ENCODE assay signal across 14 cellular contexts in the genomic region with DNA sequence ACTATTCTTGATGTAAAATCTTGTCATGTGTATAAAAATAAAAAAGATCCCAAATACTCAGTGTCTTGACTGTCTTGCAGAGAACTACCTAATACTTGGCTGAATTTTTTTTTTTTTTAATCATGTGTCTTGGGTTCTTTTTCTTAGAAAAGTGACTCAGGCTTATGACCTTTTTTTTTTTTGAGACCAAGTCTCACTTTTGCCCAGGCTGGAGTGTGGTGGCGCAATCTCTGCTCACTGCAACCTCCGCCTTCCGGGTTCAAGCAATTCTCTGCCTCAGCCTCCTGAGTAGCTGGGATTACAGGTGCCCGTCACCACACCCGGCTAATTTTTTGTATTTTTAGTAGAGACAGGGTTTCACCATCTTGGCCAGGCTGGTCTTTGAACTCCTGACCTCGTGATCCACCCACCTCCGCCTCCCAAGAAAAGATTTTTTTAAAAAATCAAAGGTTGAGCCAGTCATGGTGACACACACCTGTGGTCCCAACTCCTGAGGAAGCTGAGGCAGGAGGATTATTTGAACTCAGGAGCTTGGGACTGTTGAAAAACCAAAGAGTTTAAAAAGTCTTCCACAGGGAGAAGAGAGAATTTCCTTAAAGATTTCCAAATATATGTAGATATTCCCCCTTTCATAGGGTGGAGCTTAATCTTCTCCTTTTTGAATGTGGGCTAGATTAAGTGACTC. TPM values are rescaled to one million over a fixed set of nuclear protein-coding genes. Genes with fewer than 3 reads are reported as not detected.
A peak's percentile ranks its signal among the peaks of the same experiment; 100 is the strongest.
DNase-seq lines count a peak whose midpoint lies in the region; ATAC-seq and TF ChIP-seq lines count a peak whose summit lies in the region.
"Had no signal": no experiment of that assay in that cellular context is flagged by ENCODE, and none has a peak within 500 bp of the region (broad histone marks: within the 10 kb centered on the region; RNA-seq: fewer than 3 reads in every experiment).

No MANE protein-coding gene starts in this region.

- H3K27me3 ChIP-seq in osteoblast (ENCODE audit: insufficient read depth, low read length) = no peaks in the 10 kb centered on the region
- H3K27me3 ChIP-seq: heart left ventricle had no signal

- peaks cover 3% of the 10 kb centered on the region for H4K20me1 ChIP-seq in osteoblast (ENCODE audit: insufficient read depth, low read length)

- H3K27me3 Mint-ChIP-seq in activated CD8-positive, alpha-beta memory T cell treated with anti-CD3 and anti-CD28 coated beads, Interleukin-2, amount 10 ng/mL, durations not matched to agents 7 days and 5 days = no peaks in the 10 kb centered on the region
- no peaks in the 10 kb centered on the region for H3K27me3 Mint-ChIP-seq in activated naive CD8-positive, alpha-beta T cell treated with anti-CD3 and anti-CD28 coated beads, Interleukin-2, amount 50 U/mL, for 24 hours

- H3K36me3 Mint-ChIP-seq in activated CD8-positive, alpha-beta memory T cell treated with anti-CD3 and anti-CD28 coated beads, Interleukin-2, amount 10 ng/mL, durations not matched to agents 7 days and 5 days = peaks cover 75% of the 10 kb centered on the region
- peaks cover 88% of the 10 kb centered on the region for H3K36me3 Mint-ChIP-seq in activated naive CD8-positive, alpha-beta T cell treated with anti-CD3 and anti-CD28 coated beads, Interleukin-2, amount 50 U/mL, for 24 hours (ENCODE audit: low read depth)

- peaks cover 26% of the 10 kb centered on the region for H3K79me2 ChIP-seq in osteoblast (ENCODE audit: insufficient read depth, low read length)

- peaks cover 48% of the 10 kb centered on the region for H3K4me1 Mint-ChIP-seq in activated CD8-positive, alpha-beta memory T cell treated with anti-CD3 and anti-CD28 coated beads, Interleukin-2, amount 10 ng/mL, durations not matched to agents 7 days and 5 days
- peaks cover 57% of the 10 kb centered on the region for H3K4me1 Mint-ChIP-seq in activated naive CD8-positive, alpha-beta T cell treated with anti-CD3 and anti-CD28 coated beads, Interleukin-2, amount 50 U/mL, for 24 hours

- peaks cover 96% of the 10 kb centered on the region for H3K36me3 ChIP-seq in osteoblast (ENCODE audit: insufficient read depth, low read length)

- H3K4me1 ChIP-seq in osteoblast (ENCODE audit: insufficient read depth, low read length) = no peaks in the 10 kb centered on the region
- H3K4me1 ChIP-seq: HAP-1, heart left ventricle had no signal

- no peak overlapping the region for H3K4me3 Mint-ChIP-seq in activated CD8-positive, alpha-beta memory T cell treated with anti-CD3 and anti-CD28 coated beads, Interleukin-2, amount 10 ng/mL, durations not matched to agents 7 days and 5 days
- H3K4me3 Mint-ChIP-seq in activated naive CD8-positive, alpha-beta T cell treated with anti-CD3 and anti-CD28 coated beads, Interleukin-2, amount 50 U/mL, for 24 hours = no peak overlapping the region

- H3K27ac ChIP-seq in osteoblast (ENCODE audit: low read depth, low read length) = no peak overlapping the region
- H3K27ac ChIP-seq: heart left ventricle had no signal

- no peak overlapping the region for H2AFZ ChIP-seq in osteoblast (ENCODE audit: low read length)

- no peaks in the 10 kb centered on the region for H3K9me3 Mint-ChIP-seq in activated CD8-positive, alpha-beta memory T cell treated with anti-CD3 and anti-CD28 coated beads, Interleukin-2, amount 10 ng/mL, durations not matched to agents 7 days and 5 days (ENCODE audit: low read depth)
- H3K9me3 Mint-ChIP-seq in activated naive CD8-positive, alpha-beta T cell treated with anti-CD3 and anti-CD28 coated beads, Interleukin-2, amount 50 U/mL, for 24 hours = no peaks in the 10 kb centered on the region

- ATAC-seq in activated CD8-positive, alpha-beta memory T cell treated with anti-CD3 and anti-CD28 coated beads, Interleukin-2, amount 10 ng/mL, durations not matched to agents 7 days and 5 days = no peak
- ATAC-seq in activated naive CD8-positive, alpha-beta T cell treated with anti-CD3 and anti-CD28 coated beads, Interleukin-2, amount 50 U/mL, for 24 hours = no peak
- no peak for ATAC-seq in esophagus mucosa
- ATAC-seq: heart left ventricle had no signal

- H3K27ac Mint-ChIP-seq in activated CD8-positive, alpha-beta memory T cell treated with anti-CD3 and anti-CD28 coated beads, Interleukin-2, amount 10 ng/mL, durations not matched to agents 7 days and 5 days = peak overlapping the region; percentile 58
- peak overlapping the region; percentile 40 for H3K27ac Mint-ChIP-seq in activated naive CD8-positive, alpha-beta T cell treated with anti-CD3 and anti-CD28 coated beads, Interleukin-2, amount 50 U/mL, for 24 hours

- no peak overlapping the region for H3K4me2 ChIP-seq in osteoblast (ENCODE audit: insufficient read depth, low read length)

- DNase-seq in activated CD8-positive, alpha-beta memory T cell treated with anti-CD3 and anti-CD28 coated beads, Interleukin-2, amount 10 ng/mL, durations not matched to agents 7 days and 5 days = no peak
- DNase-seq in activated CD8-positive, alpha-beta memory T cell treated with anti-CD3 and anti-CD28 coated beads for 24 hours = no peak
- peak; percentile 21 for DNase-seq in HCEC 1CT
- DNase-seq in activated naive CD8-positive, alpha-beta T cell treated with anti-CD3 and anti-CD28 coated beads, Interleukin-2, amount 50 U/mL, for 24 hours = no peak
- peak; percentile 19 for DNase-seq in osteoblast (ENCODE audit: insufficient read length, low spot score, missing footprints)
- no peak for DNase-seq in KG1 (lab: John Stamatoyannopoulos, UW)
- DNase-seq in stimulated activated CD4-positive, alpha-beta T cell treated with anti-CD3 and anti-CD28 coated beads, Interleukin-2, amount 100 ng/mL, for 24 hours = no peak
- DNase-seq: activated gamma-delta T cell; heart left ventricle; midbrain; Right ventricle myocardium superior; stimulated activated naive CD4-positive, alpha-beta T cell had no signal

- TF ChIP-seq CTCF in osteoblast (IDR thresholded peaks at IDR 0.05; ENCODE audit: extremely low read depth, low read depth, low read length) = no peak

- H3K9me3 ChIP-seq in osteoblast (ENCODE audit: low read depth, low read length) = no peaks in the 10 kb centered on the region
- H3K9me3 ChIP-seq: HAP-1, heart left ventricle had no signal

- no peak overlapping the region for H3K4me3 ChIP-seq in osteoblast (ENCODE audit: insufficient read depth, low read length)
- H3K4me3 ChIP-seq: HAP-1, heart left ventricle had no signal

- CTCF ChIA-PET in activated CD8-positive, alpha-beta memory T cell treated with anti-CD3 and anti-CD28 coated beads, Interleukin-2, amount 10 ng/mL, durations not matched to agents 7 days and 5 days (lab: Charles Lee) = interaction anchor here (0.7 to 2.3 kb wide), 4 partner anchors 9 to 26 kb away, joined by 3 to 12 read pairs (median 3); a partner anchor contains a TSS

RNA-seq across cellular contexts. Expression of a gene that starts 17.7 kb away (rescaled TPM):
- total RNA-seq in activated CD8-positive, alpha-beta memory T cell treated with anti-CD3 and anti-CD28 coated beads, Interleukin-2, amount 10 ng/mL, durations not matched to agents 7 days and 5 days = 10 to 100 TPM; 29.4 to 46.5 TPM
- total RNA-seq in osteoblast (20.9 and 23.2 TPM in 2 replicates), esophagus mucosa (20.4 TPM)

RNA-seq across cellular contexts. Expression of a gene that starts 17.8 kb away (rescaled TPM):
- 100 to 1,000 TPM; 324 to 489 TPM for total RNA-seq in activated CD8-positive, alpha-beta memory T cell treated with anti-CD3 and anti-CD28 coated beads, Interleukin-2, amount 10 ng/mL, durations not matched to agents 7 days and 5 days
- total RNA-seq in osteoblast = 430 and 436 TPM in 2 replicates
- total RNA-seq in esophagus mucosa = 219 TPM

Comparison
In these comparisons a context has a peak if more than half of its experiments do, and no peak if none do; other contexts are left out.
1. DNase-seq: peak in HCEC 1CT (single experiment) and osteoblast (single experiment); none in activated CD8-positive, alpha-beta memory T cell treated with anti-CD3 and anti-CD28 coated beads, Interleukin-2, amount 10 ng/mL, durations not matched to agents 7 days and 5 days (single experiment), activated CD8-positive, alpha-beta memory T cell treated with anti-CD3 and anti-CD28 coated beads for 24 hours (single experiment), activated naive CD8-positive, alpha-beta T cell treated with anti-CD3 and anti-CD28 coated beads, Interleukin-2, amount 50 U/mL, for 24 hours (single experiment), KG1 (single experiment) and stimulated activated CD4-positive, alpha-beta T cell treated with anti-CD3 and anti-CD28 coated beads, Interleukin-2, amount 100 ng/mL, for 24 hours (0 of 2).